8 cellular contexts compared by ENCODE assay signal in the genomic region with DNA sequence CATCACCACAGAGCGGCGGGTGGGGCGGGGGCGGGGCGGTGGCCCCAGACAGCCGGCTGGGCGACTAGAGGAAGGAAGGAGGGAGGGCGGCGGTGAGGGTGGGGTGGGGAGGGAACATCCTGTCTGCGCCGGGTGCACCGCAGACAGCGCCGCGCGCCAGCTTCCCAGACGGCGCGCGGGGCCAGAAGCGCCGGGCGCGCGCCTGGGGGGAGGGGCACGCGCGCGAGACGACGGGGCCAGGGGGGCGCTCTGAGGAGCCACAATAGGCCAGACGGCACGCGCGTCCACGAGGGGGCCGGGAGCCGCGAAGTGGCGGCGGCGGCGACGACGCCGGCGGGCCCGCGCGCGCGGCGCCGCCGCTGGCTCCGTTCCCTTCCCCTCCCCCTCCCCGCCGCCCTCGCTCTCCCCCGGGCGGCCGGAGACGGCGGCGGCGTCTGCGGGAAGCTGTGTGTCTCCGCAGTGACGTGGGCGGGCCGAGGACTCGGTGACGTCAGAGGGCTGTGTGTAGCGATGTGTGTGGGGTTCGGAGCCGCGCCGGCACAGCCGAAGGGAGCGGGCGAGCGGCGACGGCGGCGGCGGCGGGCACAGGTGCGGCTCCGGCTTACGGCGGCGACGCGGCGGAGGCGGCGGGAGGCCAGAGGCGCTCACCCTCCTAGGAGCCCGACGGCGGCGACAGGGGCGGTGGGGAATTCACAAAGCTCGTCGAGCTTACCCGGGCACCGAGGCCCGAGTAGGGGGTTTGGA. TPM values are rescaled to one million over a fixed set of nuclear protein-coding genes. Genes with fewer than 3 reads are reported as not detected.
DNase-seq lines count a peak whose midpoint lies in the region; ATAC-seq lines count a peak whose summit lies in the region.

A gene with protein sequence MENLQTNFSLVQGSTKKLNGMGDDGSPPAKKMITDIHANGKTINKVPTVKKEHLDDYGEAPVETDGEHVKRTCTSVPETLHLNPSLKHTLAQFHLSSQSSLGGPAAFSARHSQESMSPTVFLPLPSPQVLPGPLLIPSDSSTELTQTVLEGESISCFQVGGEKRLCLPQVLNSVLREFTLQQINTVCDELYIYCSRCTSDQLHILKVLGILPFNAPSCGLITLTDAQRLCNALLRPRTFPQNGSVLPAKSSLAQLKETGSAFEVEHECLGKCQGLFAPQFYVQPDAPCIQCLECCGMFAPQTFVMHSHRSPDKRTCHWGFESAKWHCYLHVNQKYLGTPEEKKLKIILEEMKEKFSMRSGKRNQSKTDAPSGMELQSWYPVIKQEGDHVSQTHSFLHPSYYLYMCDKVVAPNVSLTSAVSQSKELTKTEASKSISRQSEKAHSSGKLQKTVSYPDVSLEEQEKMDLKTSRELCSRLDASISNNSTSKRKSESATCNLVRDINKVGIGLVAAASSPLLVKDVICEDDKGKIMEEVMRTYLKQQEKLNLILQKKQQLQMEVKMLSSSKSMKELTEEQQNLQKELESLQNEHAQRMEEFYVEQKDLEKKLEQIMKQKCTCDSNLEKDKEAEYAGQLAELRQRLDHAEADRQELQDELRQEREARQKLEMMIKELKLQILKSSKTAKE (plus strand): TSS at position 540 of the 744 bp plus-strand sequence. CDS start 2,617 bp downstream, outside the sequence.

- peak; percentile 89 to 90 for DNase-seq in AML-193 (lab: John Stamatoyannopoulos, UW)
- peak; percentile 78 for DNase-seq in GM19238 (ENCODE audit: insufficient read length, low spot score)
- peak; percentile 98 for DNase-seq in NCI-H510A (lab: John Stamatoyannopoulos, UW)
- DNase-seq in activated CD4-positive, alpha-beta T cell treated with anti-CD3 and anti-CD28 coated beads for 24 hours (ENCODE audit: low read depth in 2 of 2) = peak; percentile 93 to 95
- peak; percentile 89 for DNase-seq in cerebellum (ENCODE audit: low spot score)
- peak; percentile 90 for DNase-seq in kidney glomerular epithelial cell (lab: John Stamatoyannopoulos, UW)
- peak; percentile 92 to 95 for DNase-seq in stimulated activated CD4-positive, alpha-beta T cell treated with anti-CD3 and anti-CD28 coated beads, Interleukin-15, amount 100 ng/mL, for 48 hours (ENCODE audit: low read depth in 2 of 2)

- ATAC-seq in HG03439 (IDR thresholded peaks at IDR 0.05; ENCODE audit: unreplicated experiment) = peak; percentile 64

RNA-seq across cellular contexts. Expression of the gene that starts here (rescaled TPM):
- 68.2 TPM for total RNA-seq in cerebellum

Comparison
In these comparisons a context has a peak if more than half of its experiments do, and no peak if none do; other contexts are left out.
1. Peak in every context shown above with its lines: DNase-seq and ATAC-seq.